Comparison of ENCODE assay signal across 8 cellular contexts in the genomic region with DNA sequence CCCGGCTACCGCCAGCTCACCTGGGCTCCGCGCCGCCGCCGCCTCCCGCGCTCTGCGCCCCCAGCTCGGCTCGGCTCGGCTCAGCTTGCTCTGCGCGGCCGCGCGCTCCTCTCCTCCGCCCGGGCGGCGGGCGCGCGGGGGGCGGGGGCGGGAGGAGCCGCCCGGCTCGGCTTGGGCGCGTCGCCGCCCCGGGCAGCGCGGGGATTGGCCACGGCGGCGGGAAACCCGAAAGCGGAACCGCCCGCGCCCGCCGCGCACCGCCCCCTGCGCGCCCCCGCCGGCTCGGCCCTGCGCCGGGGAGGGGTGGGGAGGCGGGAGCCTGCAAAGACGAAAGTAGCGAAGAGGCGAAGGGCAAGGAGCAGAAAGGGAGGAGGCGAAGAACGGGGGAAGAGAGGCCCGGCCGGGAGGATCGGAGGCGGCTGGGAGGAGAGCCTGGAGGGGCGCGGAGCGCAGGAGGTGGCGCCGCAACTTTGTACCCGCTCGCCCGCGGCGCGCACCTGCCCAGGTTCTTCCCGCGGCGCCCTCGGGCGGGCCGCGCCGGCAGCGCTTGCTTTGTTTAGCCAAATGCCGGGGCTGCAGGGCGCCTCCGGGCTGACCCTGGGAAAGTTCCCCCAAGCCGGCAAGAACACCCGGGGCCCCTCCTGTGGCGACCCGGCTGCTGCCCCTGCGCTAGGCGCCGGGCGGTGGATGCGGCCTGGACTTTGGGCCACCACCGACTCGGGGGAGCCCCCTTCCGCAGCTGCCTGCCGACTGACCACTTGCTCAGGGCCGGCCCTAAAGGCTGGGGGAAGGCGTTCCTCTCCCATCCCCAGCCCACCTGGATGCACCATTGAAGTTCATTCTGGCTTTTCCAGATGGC. TPM values are rescaled to one million over a fixed set of nuclear protein-coding genes. Genes with fewer than 3 reads are reported as not detected.
A peak's percentile ranks its signal among the peaks of the same experiment; 100 is the strongest.
DNase-seq lines count a peak whose midpoint lies in the region; ATAC-seq and TF ChIP-seq lines count a peak whose summit lies in the region.

Gene CAMKK2 (minus strand): TSS at position 92 of the 859 bp plus-strand sequence. CDS start 22,183 bp downstream, outside the sequence.

- peak; percentile 68 for ATAC-seq in GM19455 (IDR thresholded peaks at IDR 0.05; ENCODE audit: unreplicated experiment)
- ATAC-seq in activated CD8-positive, alpha-beta memory T cell treated with anti-CD3 and anti-CD28 coated beads, Interleukin-2, amount 10 ng/mL, durations not matched to agents 7 days and 5 days, result peak; percentile 88

- H3K9ac ChIP-seq in endodermal cell (ENCODE audit: extremely low read depth, low read length, poor library complexity, severe bottlenecking), result peak within 1 kb of the TSS; percentile 73

- no peaks in the 10 kb centered on the region for H3K27me3 Mint-ChIP-seq in activated CD8-positive, alpha-beta memory T cell treated with anti-CD3 and anti-CD28 coated beads, Interleukin-2, amount 10 ng/mL, durations not matched to agents 7 days and 5 days
- H3K27me3 Mint-ChIP-seq in endodermal cell (ENCODE audit: insufficient read depth), result no peaks in the 10 kb centered on the region

- H3K36me3 Mint-ChIP-seq in activated CD8-positive, alpha-beta memory T cell treated with anti-CD3 and anti-CD28 coated beads, Interleukin-2, amount 10 ng/mL, durations not matched to agents 7 days and 5 days, result peaks cover 3% of the 10 kb centered on the region
- H3K36me3 Mint-ChIP-seq in endodermal cell (ENCODE audit: low read depth), result peaks cover 17% of the 10 kb centered on the region

- 0 to 1% methylated on average over 18 to 104 of the region's 104 CpGs for WGBS in endodermal cell (ENCODE audit: insufficient coverage in 1 of 2, insufficient read length in 1 of 2), 2 experiments

- H3K9me3 Mint-ChIP-seq in activated CD8-positive, alpha-beta memory T cell treated with anti-CD3 and anti-CD28 coated beads, Interleukin-2, amount 10 ng/mL, durations not matched to agents 7 days and 5 days (ENCODE audit: low read depth), result no peaks in the 10 kb centered on the region
- no peaks in the 10 kb centered on the region for H3K9me3 Mint-ChIP-seq in endodermal cell

- peak; percentile 55 for TF ChIP-seq CTCF in endodermal cell (conservative IDR thresholded peaks at IDR 0.05)

- peak within 1 kb of the TSS; percentile 87 for H3K4me3 Mint-ChIP-seq in activated CD8-positive, alpha-beta memory T cell treated with anti-CD3 and anti-CD28 coated beads, Interleukin-2, amount 10 ng/mL, durations not matched to agents 7 days and 5 days
- H3K4me3 Mint-ChIP-seq in endodermal cell, result peak within 1 kb of the TSS; percentile 91

- peak within 1 kb of the TSS; percentile 92 for H3K4me3 ChIP-seq in endodermal cell (ENCODE audit: low read length)

- CTCF ChIA-PET in activated CD8-positive, alpha-beta memory T cell treated with anti-CD3 and anti-CD28 coated beads, Interleukin-2, amount 10 ng/mL, durations not matched to agents 7 days and 5 days (lab: Charles Lee), result interaction anchor here (0.5 to 2.0 kb wide), 4 partner anchors 40 to 298 kb away, joined by 3 to 4 read pairs (median 4); partner anchors contain the start of gene ANAPC5

- DNase-seq in CMK (ENCODE audit: low read depth) (peak; percentile 35), HPDE6-E6E7 (ENCODE audit: extremely low spot score) (peak; percentile 85), NOMO-1 treated with DMSO at 0.1 percent for 48 hours (lab: John Stamatoyannopoulos, UW; ENCODE audit: unreplicated experiment) (peak; percentile 78), endodermal cell (peak; percentile 96), mesenteric fat pad (ENCODE audit: low spot score) (peak; percentile 95)
- DNase-seq in activated CD8-positive, alpha-beta memory T cell treated with anti-CD3 and anti-CD28 coated beads, Interleukin-2, amount 10 ng/mL, durations not matched to agents 7 days and 5 days, result peak; percentile 90
- DNase-seq in stimulated activated CD8-positive, alpha-beta memory T cell treated with anti-CD3 and anti-CD28 coated beads, Interleukin-15, amount 100 ng/mL, for 1 hour (ENCODE audit: low read depth), result peak; percentile 57

- H3K4me1 Mint-ChIP-seq in activated CD8-positive, alpha-beta memory T cell treated with anti-CD3 and anti-CD28 coated beads, Interleukin-2, amount 10 ng/mL, durations not matched to agents 7 days and 5 days, result peaks cover 31% of the 10 kb centered on the region
- peaks cover 8% of the 10 kb centered on the region for H3K4me1 Mint-ChIP-seq in endodermal cell

- H3K36me3 ChIP-seq in endodermal cell (ENCODE audit: control insufficient read depth, insufficient read depth, low read length), result peaks cover 8% of the 10 kb centered on the region

- H3K4me1 ChIP-seq in endodermal cell (ENCODE audit: control insufficient read depth, insufficient read depth, low read length), result no peaks in the 10 kb centered on the region

- H3K27ac ChIP-seq in endodermal cell (ENCODE audit: low read depth, low read length), result peak within 1 kb of the TSS; percentile 70

- no peaks in the 10 kb centered on the region for H3K27me3 ChIP-seq in endodermal cell (ENCODE audit: control insufficient read depth, insufficient read depth, low read length, poor library complexity, severe bottlenecking)

- H3K27ac Mint-ChIP-seq in activated CD8-positive, alpha-beta memory T cell treated with anti-CD3 and anti-CD28 coated beads, Interleukin-2, amount 10 ng/mL, durations not matched to agents 7 days and 5 days, result peak within 1 kb of the TSS; percentile 84
- peak within 1 kb of the TSS; percentile 87 for H3K27ac Mint-ChIP-seq in endodermal cell

- H3K9me3 ChIP-seq in endodermal cell (ENCODE audit: control insufficient read depth, low read length), result no peaks in the 10 kb centered on the region

RNA-seq across cellular contexts. Expression of gene CAMKK2, which starts in this region (rescaled TPM):
- total RNA-seq in activated CD8-positive, alpha-beta memory T cell treated with anti-CD3 and anti-CD28 coated beads, Interleukin-2, amount 10 ng/mL, durations not matched to agents 7 days and 5 days, result 10 to 100 TPM; 34.1 to 37.4 TPM
- 100 to 1,000 TPM in 1 of 2 donors, 10 to 100 TPM in 1; 95.8 to 113 TPM for total RNA-seq in endodermal cell
- polyA plus RNA-seq in endodermal cell (2013, experiment 1 of 2), result 30.7 TPM
- polyA plus RNA-seq in endodermal cell (2013, experiment 2 of 2), result 29.4 TPM
- 50.5 TPM for total RNA-seq in mesenteric fat pad

Comparison
In these comparisons a context has a peak if more than half of its experiments do, and no peak if none do; other contexts are left out.
1. Peak in every context shown above with its lines: DNase-seq, ATAC-seq, H3K4me3 ChIP-seq and H3K27ac ChIP-seq.
2. DNase-seq: peak in every context shown above with its lines; median percentile 96 in endodermal cell; 95 in mesenteric fat pad; 90 in activated CD8-positive, alpha-beta memory T cell treated with anti-CD3 and anti-CD28 coated beads, Interleukin-2, amount 10 ng/mL, durations not matched to agents 7 days and 5 days; 85 in HPDE6-E6E7; 78 in NOMO-1 treated with DMSO at 0.1 percent for 48 hours; 57 in stimulated activated CD8-positive, alpha-beta memory T cell treated with anti-CD3 and anti-CD28 coated beads, Interleukin-15, amount 100 ng/mL, for 1 hour; 35 in CMK.